Comparison of ENCODE assay signal across 1 cellular context in genomic region chr19:12890787-12891552, GRCh38.
TF ChIP-seq lines count a peak whose summit lies in the region.

TSS of gene GCDH (plus strand) at chr19:12891160. CDS start at chr19:12891305, 145 bp downstream.

TF ChIP-seq in HEK293, 187 proteins besides CTCF, POLR2A, EP300 and RAD21 (continued from another document):
- peak; percentile 100 for TF ChIP-seq ZFP69B (tag by site-specific recombination; IDR thresholded peaks at IDR 0.05)
- TF ChIP-seq KLF8 (tag by site-specific recombination; IDR thresholded peaks at IDR 0.05) = no peak
- TF ChIP-seq ZNF16 (tag by site-specific recombination; IDR thresholded peaks at IDR 0.05; ENCODE audit: low read depth) = no peak
- TF ChIP-seq WT1 (tag by site-specific recombination; IDR thresholded peaks at IDR 0.05) = 0 out of 2 replicates have a peak, but pooled peaks have one; percentile 30
- TF ChIP-seq, protein P1, sequence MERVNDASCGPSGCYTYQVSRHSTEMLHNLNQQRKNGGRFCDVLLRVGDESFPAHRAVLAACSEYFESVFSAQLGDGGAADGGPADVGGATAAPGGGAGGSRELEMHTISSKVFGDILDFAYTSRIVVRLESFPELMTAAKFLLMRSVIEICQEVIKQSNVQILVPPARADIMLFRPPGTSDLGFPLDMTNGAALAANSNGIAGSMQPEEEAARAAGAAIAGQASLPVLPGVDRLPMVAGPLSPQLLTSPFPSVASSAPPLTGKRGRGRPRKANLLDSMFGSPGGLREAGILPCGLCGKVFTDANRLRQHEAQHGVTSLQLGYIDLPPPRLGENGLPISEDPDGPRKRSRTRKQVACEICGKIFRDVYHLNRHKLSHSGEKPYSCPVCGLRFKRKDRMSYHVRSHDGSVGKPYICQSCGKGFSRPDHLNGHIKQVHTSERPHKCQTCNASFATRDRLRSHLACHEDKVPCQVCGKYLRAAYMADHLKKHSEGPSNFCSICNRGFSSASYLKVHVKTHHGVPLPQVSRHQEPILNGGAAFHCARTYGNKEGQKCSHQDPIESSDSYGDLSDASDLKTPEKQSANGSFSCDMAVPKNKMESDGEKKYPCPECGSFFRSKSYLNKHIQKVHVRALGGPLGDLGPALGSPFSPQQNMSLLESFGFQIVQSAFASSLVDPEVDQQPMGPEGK (tag by site-specific recombination; IDR thresholded peaks at IDR 0.05) = 0 out of 2 replicates have a peak, but pooled peaks have one; percentile 28
- TF ChIP-seq ZBTB21 (tag by site-specific recombination; IDR thresholded peaks at IDR 0.05) = peak; percentile 72
- TF ChIP-seq, protein P2, sequence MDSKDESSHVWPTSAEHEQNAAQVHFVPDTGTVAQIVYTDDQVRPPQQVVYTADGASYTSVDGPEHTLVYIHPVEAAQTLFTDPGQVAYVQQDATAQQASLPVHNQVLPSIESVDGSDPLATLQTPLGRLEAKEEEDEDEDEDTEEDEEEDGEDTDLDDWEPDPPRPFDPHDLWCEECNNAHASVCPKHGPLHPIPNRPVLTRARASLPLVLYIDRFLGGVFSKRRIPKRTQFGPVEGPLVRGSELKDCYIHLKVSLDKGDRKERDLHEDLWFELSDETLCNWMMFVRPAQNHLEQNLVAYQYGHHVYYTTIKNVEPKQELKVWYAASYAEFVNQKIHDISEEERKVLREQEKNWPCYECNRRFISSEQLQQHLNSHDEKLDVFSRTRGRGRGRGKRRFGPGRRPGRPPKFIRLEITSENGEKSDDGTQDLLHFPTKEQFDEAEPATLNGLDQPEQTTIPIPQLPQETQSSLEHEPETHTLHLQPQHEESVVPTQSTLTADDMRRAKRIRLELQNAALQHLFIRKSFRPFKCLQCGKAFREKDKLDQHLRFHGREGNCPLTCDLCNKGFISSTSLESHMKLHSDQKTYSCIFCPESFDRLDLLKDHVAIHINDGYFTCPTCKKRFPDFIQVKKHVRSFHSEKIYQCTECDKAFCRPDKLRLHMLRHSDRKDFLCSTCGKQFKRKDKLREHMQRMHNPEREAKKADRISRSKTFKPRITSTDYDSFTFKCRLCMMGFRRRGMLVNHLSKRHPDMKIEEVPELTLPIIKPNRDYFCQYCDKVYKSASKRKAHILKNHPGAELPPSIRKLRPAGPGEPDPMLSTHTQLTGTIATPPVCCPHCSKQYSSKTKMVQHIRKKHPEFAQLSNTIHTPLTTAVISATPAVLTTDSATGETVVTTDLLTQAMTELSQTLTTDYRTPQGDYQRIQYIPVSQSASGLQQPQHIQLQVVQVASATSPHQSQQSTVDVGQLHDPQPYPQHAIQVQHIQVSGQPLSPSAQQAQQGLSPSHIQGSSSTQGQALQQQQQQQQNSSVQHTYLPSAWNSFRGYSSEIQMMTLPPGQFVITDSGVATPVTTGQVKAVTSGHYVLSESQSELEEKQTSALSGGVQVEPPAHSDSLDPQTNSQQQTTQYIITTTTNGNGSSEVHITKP (tag by site-specific recombination; IDR thresholded peaks at IDR 0.05) = peak; percentile 92
- peak; percentile 30; the same call in 1 of the 2 replicates for TF ChIP-seq ZBTB8A (tag by site-specific recombination; IDR thresholded peaks at IDR 0.05)
- 0 out of 2 replicates have a peak, but pooled peaks have one; percentile 30 for TF ChIP-seq ZBTB10 (tag by site-specific recombination; IDR thresholded peaks at IDR 0.05)
- TF ChIP-seq KLF9 (tag by site-specific recombination; IDR thresholded peaks at IDR 0.05; ENCODE audit: low read depth) = peak; percentile 81; the same call in 1 of the 2 replicates
- 0 out of 2 replicates have a peak, but pooled peaks have one; percentile 32 for TF ChIP-seq ZNF501 (tag by site-specific recombination; IDR thresholded peaks at IDR 0.05)
- peak; percentile 17; the same call in 1 of the 2 replicates for TF ChIP-seq ZXDB (tag by site-specific recombination; IDR thresholded peaks at IDR 0.05)
- TF ChIP-seq RBAK (tag by site-specific recombination; IDR thresholded peaks at IDR 0.05) = no peak
- peak; percentile 13 for TF ChIP-seq ZBTB26 (tag by site-specific recombination; optimal IDR thresholded peaks at IDR 0.05)
- no peak for TF ChIP-seq ZNF549 (tag by site-specific recombination; IDR thresholded peaks at IDR 0.05)
- peak; percentile 50 for TF ChIP-seq ZFHX2 (tag by site-specific recombination; conservative IDR thresholded peaks at IDR 0.05)
